ENCODE assay signal across 22 cellular contexts in the genomic region with DNA sequence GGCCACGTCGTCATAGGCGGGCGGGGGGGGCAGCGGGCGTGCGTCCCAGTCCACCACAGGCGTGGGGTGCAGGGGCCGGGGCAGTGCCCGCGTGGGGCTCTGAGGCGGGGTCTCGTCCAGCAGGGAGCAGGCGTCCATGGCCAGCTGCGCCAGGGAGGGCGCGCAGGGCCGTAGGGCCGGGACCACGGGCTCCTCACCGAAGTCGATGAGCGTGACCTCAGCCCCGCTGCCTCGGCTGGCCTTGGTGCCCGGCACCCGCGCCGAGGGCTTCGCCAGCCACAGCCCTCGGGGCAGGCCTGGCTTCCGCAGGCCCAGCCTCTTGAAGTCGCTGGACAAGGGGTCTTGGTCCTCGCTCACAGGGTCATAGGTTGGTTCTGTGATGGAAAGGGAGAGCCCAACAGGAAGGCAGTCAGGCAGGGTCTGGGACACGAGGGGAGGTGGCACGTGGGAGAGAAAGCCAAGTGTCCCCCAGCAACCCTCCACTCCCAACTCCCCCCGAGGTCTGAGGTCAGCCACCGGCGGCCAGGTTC. TPM values are rescaled to one million over a fixed set of nuclear protein-coding genes. Genes with fewer than 3 reads are reported as not detected.
DNase-seq lines count a peak whose midpoint lies in the region; ATAC-seq and TF ChIP-seq lines count a peak whose summit lies in the region.
"Had no signal": no experiment of that assay in that cellular context is flagged by ENCODE, and none has a peak within 500 bp of the region (broad histone marks: within the 10 kb centered on the region; RNA-seq: fewer than 3 reads in every experiment).

No MANE protein-coding gene starts in this region.

- H3K79me1 ChIP-seq in neuronal stem cell (ENCODE audit: low read depth, low read length): peaks cover 5% of the 10 kb centered on the region

- H3K14ac ChIP-seq in neuronal stem cell (ENCODE audit: low read length): peak overlapping the region; percentile 71

- H3K4ac ChIP-seq in neuronal stem cell (ENCODE audit: low read length): no peak overlapping the region

- no peaks in the 10 kb centered on the region for H3K9me3 Mint-ChIP-seq in natural killer cell treated with Interleukin-12 subunit alpha and Interleukin-12 subunit beta and Interleukin-15 and Interleukin-18, amount 100 ng/mL, for 72 hours
- no peaks in the 10 kb centered on the region for H3K9me3 Mint-ChIP-seq in natural killer cell
- no peaks in the 10 kb centered on the region for H3K9me3 Mint-ChIP-seq in chondrocyte (ENCODE audit: low read depth)
- H3K9me3 Mint-ChIP-seq: CD4-positive, CD25-positive, alpha-beta regulatory T cell; CD8-positive, alpha-beta memory T cell; HFFc6 had no signal

- in situ Hi-C loops in brain microvascular endothelial cell (cut with HindIII; ENCODE audit: low pct_ligation_motif_present, low sequenced_read_pairs): no loop called here

- H2BK120ac ChIP-seq in neuronal stem cell (ENCODE audit: low read depth, low read length): no peak overlapping the region

- no peaks in the 10 kb centered on the region for H3K4me1 ChIP-seq in neuronal stem cell (ENCODE audit: control insufficient read depth in 2 of 2, insufficient read depth in 1 of 2, low read depth in 1 of 2, low read length in 2 of 2)
- H3K4me1 ChIP-seq: BLaER1 treated with 17β-estradiol and CSF1 and Interleukin-3, amounts not matched to agents 10 nM and 100 nM had no signal

- no peaks in the 10 kb centered on the region for H3K27me3 Mint-ChIP-seq in natural killer cell treated with Interleukin-12 subunit alpha and Interleukin-12 subunit beta and Interleukin-15 and Interleukin-18, amount 100 ng/mL, for 72 hours
- no peaks in the 10 kb centered on the region for H3K27me3 Mint-ChIP-seq in natural killer cell (ENCODE audit: low read depth in 2 of 2)
- H3K27me3 Mint-ChIP-seq in chondrocyte (ENCODE audit: low read depth): no peaks in the 10 kb centered on the region
- H3K27me3 Mint-ChIP-seq: B cell; CD4-positive, CD25-positive, alpha-beta regulatory T cell; CD8-positive, alpha-beta memory T cell had no signal

- H3K27me3 ChIP-seq in neuronal stem cell (ENCODE audit: control insufficient read depth in 3 of 3, insufficient read depth in 3 of 3, low read depth in 1 of 3, low read length in 3 of 3) (no peaks in the 10 kb centered on the region), brain microvascular endothelial cell (replicated peaks) (no peaks in the 10 kb centered on the region)
- H3K27me3 ChIP-seq: BLaER1 treated with 17β-estradiol and CSF1 and Interleukin-3, amounts not matched to agents 10 nM and 100 nM had no signal

- DNase-seq in natural killer cell treated with Interleukin-12 subunit alpha and Interleukin-12 subunit beta and Interleukin-15 and Interleukin-18, amount 100 ng/mL, for 72 hours (ENCODE audit: low spot score): peak; percentile 60
- DNase-seq in natural killer cell: no peak
- peak; percentile 87 for DNase-seq in chondrocyte (ENCODE audit: low spot score)
- no peak for DNase-seq in neuronal stem cell (ENCODE audit: low spot score)
- DNase-seq in ureter (ENCODE audit: low spot score): no peak
- DNase-seq in HPDE6-E6E7 (ENCODE audit: extremely low spot score): no peak
- no peak for DNase-seq in brain microvascular endothelial cell
- DNase-seq: CD4-positive, CD25-positive, alpha-beta regulatory T cell; COR-L47; DMS 273 treated with DMSO at 0.1 percent for 48 hours; DMS53; DND-41; EL; GOT3; HFFc6; IMR-90 had no signal

- peak overlapping the region; percentile 43 for H3K23ac ChIP-seq in neuronal stem cell (ENCODE audit: low read depth, low read length, poor library complexity)

- H3K4me3 ChIP-seq in neuronal stem cell (ENCODE audit: low read length in 2 of 2) (peak overlapping the region in 1 of 2 donors; percentile 1), brain microvascular endothelial cell (ENCODE audit: low read depth, low read length) (no peak overlapping the region)
- H3K4me3 ChIP-seq: BLaER1 treated with 17β-estradiol and CSF1 and Interleukin-3, amounts not matched to agents 10 nM and 100 nM; GM12878 had no signal

- WGBS in neuronal stem cell (ENCODE audit: extremely low coverage in 2 of 2, insufficient read length in 2 of 2, insufficient replicate concordance in 1 of 2), 2 donors: no CpG with 5 or more reads among the region's 39 CpGs

- no peak overlapping the region for H2AFZ ChIP-seq in neuronal stem cell (ENCODE audit: low read length)

- H3K4me2 ChIP-seq in neuronal stem cell (ENCODE audit: insufficient read depth, low read length, poor library complexity, severe bottlenecking): no peak overlapping the region
- H3K4me2 ChIP-seq: BLaER1 treated with 17β-estradiol and CSF1 and Interleukin-3, amounts not matched to agents 10 nM and 100 nM had no signal

- H3K27ac Mint-ChIP-seq in natural killer cell treated with Interleukin-12 subunit alpha and Interleukin-12 subunit beta and Interleukin-15 and Interleukin-18, amount 100 ng/mL, for 72 hours: no peak overlapping the region
- H3K27ac Mint-ChIP-seq in natural killer cell (no peak overlapping the region), chondrocyte (ENCODE audit: unreplicated experiment) (no peak overlapping the region)
- H3K27ac Mint-ChIP-seq: B cell; CD4-positive, CD25-positive, alpha-beta regulatory T cell; CD8-positive, alpha-beta memory T cell; HFFc6 had no signal

- no peaks in the 10 kb centered on the region for H3K36me3 Mint-ChIP-seq in natural killer cell treated with Interleukin-12 subunit alpha and Interleukin-12 subunit beta and Interleukin-15 and Interleukin-18, amount 100 ng/mL, for 72 hours
- H3K36me3 Mint-ChIP-seq in natural killer cell (no peaks in the 10 kb centered on the region), chondrocyte (ENCODE audit: low read depth) (peaks cover 8% of the 10 kb centered on the region)

- H2BK12ac ChIP-seq in neuronal stem cell (ENCODE audit: low read length): no peak overlapping the region

- H4K91ac ChIP-seq in neuronal stem cell (ENCODE audit: low read depth, low read length, poor library complexity): no peak overlapping the region

- intact Hi-C loops in natural killer cell (cut with micrococcal nuclease): no loop called here

- no peak overlapping the region for H2AK5ac ChIP-seq in neuronal stem cell (ENCODE audit: low read depth, low read length)

- H3K36me3 ChIP-seq in neuronal stem cell (replicated peaks in 1 of 2; ENCODE audit: control insufficient read depth in 2 of 2, insufficient read depth in 2 of 2, low read length in 2 of 2) (peaks cover 10 to 18% of the 10 kb centered on the region in 2 donors), brain microvascular endothelial cell (replicated peaks) (peaks cover 6% of the 10 kb centered on the region)

- H2BK5ac ChIP-seq in neuronal stem cell (ENCODE audit: low read length): peak overlapping the region; percentile 24

- peak overlapping the region; percentile 82 for H4K8ac ChIP-seq in neuronal stem cell (ENCODE audit: low read depth, low read length)

- ATAC-seq in natural killer cell treated with Interleukin-12 subunit alpha and Interleukin-12 subunit beta and Interleukin-15 and Interleukin-18, amount 100 ng/mL, for 72 hours: no peak
- no peak for ATAC-seq in natural killer cell
- ATAC-seq: GM12878, HCT116 had no signal

- no peak overlapping the region for H3K27ac ChIP-seq in neuronal stem cell (replicated peaks; ENCODE audit: low read length)
- no peak overlapping the region for H3K27ac ChIP-seq in brain microvascular endothelial cell
- H3K27ac ChIP-seq: BLaER1 treated with 17β-estradiol and CSF1 and Interleukin-3, amounts not matched to agents 10 nM and 100 nM had no signal

- H3K18ac ChIP-seq in neuronal stem cell (ENCODE audit: low read length): no peak overlapping the region

- H3K4me1 Mint-ChIP-seq in natural killer cell treated with Interleukin-12 subunit alpha and Interleukin-12 subunit beta and Interleukin-15 and Interleukin-18, amount 100 ng/mL, for 72 hours (ENCODE audit: low read depth in 2 of 2): no peaks in the 10 kb centered on the region
- H3K4me1 Mint-ChIP-seq in natural killer cell (peaks cover 0 to 4% of the 10 kb centered on the region in 2 donors), chondrocyte (ENCODE audit: low read depth) (no peaks in the 10 kb centered on the region)
- H3K4me1 Mint-ChIP-seq: CD4-positive, CD25-positive, alpha-beta regulatory T cell; CD8-positive, alpha-beta memory T cell had no signal

- peak overlapping the region; percentile 4 for H3K9ac ChIP-seq in neuronal stem cell (ENCODE audit: low read depth, low read length, poor library complexity)
- H3K9ac ChIP-seq: BLaER1 treated with 17β-estradiol and CSF1 and Interleukin-3, amounts not matched to agents 10 nM and 100 nM had no signal

- no peak overlapping the region for H2BK15ac ChIP-seq in neuronal stem cell (ENCODE audit: low read length)

- H3K9me3 ChIP-seq in neuronal stem cell (replicated peaks in 1 of 2; ENCODE audit: control insufficient read depth in 2 of 2, insufficient read depth in 1 of 2, low read depth in 1 of 2, low read length in 2 of 2): no peaks in the 10 kb centered on the region
- H3K9me3 ChIP-seq: BLaER1 treated with 17β-estradiol and CSF1 and Interleukin-3, amounts not matched to agents 10 nM and 100 nM had no signal

- no peak for TF ChIP-seq CTCF in natural killer cell (IDR thresholded peaks at IDR 0.05)
- TF ChIP-seq CTCF in chondrocyte (IDR thresholded peaks at IDR 0.05): no peak
- no peak for TF ChIP-seq CTCF in brain microvascular endothelial cell (IDR thresholded peaks at IDR 0.05; ENCODE audit: low read depth, low read length, missing control alignments)

- H3K4me3 Mint-ChIP-seq in natural killer cell treated with Interleukin-12 subunit alpha and Interleukin-12 subunit beta and Interleukin-15 and Interleukin-18, amount 100 ng/mL, for 72 hours: no peak overlapping the region
- H3K4me3 Mint-ChIP-seq in natural killer cell (no peak overlapping the region), chondrocyte (ENCODE audit: unreplicated experiment) (no peak overlapping the region)
- H3K4me3 Mint-ChIP-seq: B cell; CD4-positive, CD25-positive, alpha-beta regulatory T cell; CD8-positive, alpha-beta memory T cell; HFFc6 had no signal

RNA-seq across cellular contexts. Expression of gene TNK2, which starts 40.0 kb away (rescaled TPM):
- total RNA-seq in natural killer cell treated with Interleukin-12 subunit alpha and Interleukin-12 subunit beta and Interleukin-15 and Interleukin-18, amount 100 ng/mL, for 72 hours: 100 to 1,000 TPM in 1 of 2 donors, 10 to 100 TPM in 1; 63.5 to 116 TPM
- total RNA-seq in natural killer cell (100 to 1,000 TPM; 169 to 207 (median 171) TPM), chondrocyte (35.5 to 39.8 TPM (median 38.6 TPM) in 3 replicates), ureter (97.6 TPM)
- polyA plus RNA-seq in neuronal stem cell (2013, experiment 1 of 2): 21.3 TPM
- polyA plus RNA-seq in neuronal stem cell (2013, experiment 2 of 2): 20.7 TPM

RNA-seq across cellular contexts. Expression of gene MUC4, which starts 56.7 kb away (rescaled TPM):
- under 1 TPM; 0.19 to 0.28 TPM for total RNA-seq in natural killer cell treated with Interleukin-12 subunit alpha and Interleukin-12 subunit beta and Interleukin-15 and Interleukin-18, amount 100 ng/mL, for 72 hours
- total RNA-seq in natural killer cell (1 to 10 TPM in 1 of 3 donors, under 1 TPM in 2; 0.05 to 1.7 (median 0.38) TPM), chondrocyte (not detected in 3 replicates), ureter (0.08 TPM)
- polyA plus RNA-seq in neuronal stem cell (2013, experiment 1 of 2): 0.03 TPM
- polyA plus RNA-seq in neuronal stem cell (2013, experiment 2 of 2): not detected
- total RNA-seq: A172; CD4-positive, CD25-positive, alpha-beta regulatory T cell; HFFc6; IMR-90 had no signal
- polyA plus RNA-seq: CD4-positive, CD25-positive, alpha-beta regulatory T cell; CD8-positive, alpha-beta memory T cell; IMR-90 had no signal

Comparison
In these comparisons a context has a peak if more than half of its experiments do, and no peak if none do; other contexts are left out.
1. DNase-seq: peak in natural killer cell treated with Interleukin-12 subunit alpha and Interleukin-12 subunit beta and Interleukin-15 and Interleukin-18, amount 100 ng/mL, for 72 hours (single experiment) and chondrocyte (single experiment); none in natural killer cell (single experiment), neuronal stem cell (single experiment), ureter (single experiment), HPDE6-E6E7 (single experiment) and brain microvascular endothelial cell (single experiment).